In the genomic region with DNA sequence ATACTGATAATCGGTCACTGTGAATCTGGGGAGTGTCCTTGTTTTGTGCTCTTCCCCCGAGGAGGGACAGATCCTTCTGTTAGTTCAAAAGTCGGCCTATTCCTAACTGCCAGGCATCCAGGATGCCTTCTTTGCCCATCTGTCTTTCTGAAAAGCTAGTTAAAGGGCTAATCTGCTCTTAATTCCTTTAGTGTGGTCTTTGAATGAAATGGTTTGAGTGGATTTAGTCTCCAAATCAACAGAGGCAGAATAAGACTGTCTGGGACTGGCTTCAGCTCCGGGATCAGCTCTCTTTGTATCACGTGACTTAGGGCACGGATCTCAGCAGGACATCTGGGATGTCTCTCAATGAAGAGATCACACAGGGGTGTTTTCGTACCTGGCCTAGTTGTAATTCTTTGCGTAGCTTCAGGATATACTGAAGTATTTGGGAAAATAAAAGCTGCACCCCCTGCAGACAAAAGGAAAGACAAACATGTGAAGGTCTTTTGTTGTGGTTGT, we compare ENCODE assay signal across 28 cellular contexts.
"Had no signal": no experiment of that assay in that cellular context is flagged by ENCODE, and none has a peak within 500 bp of the region (broad histone marks: within the 10 kb centered on the region; RNA-seq: fewer than 3 reads in every experiment).

No MANE protein-coding gene starts in this region.

- H3K36me3 Mint-ChIP-seq: activated naive CD8-positive, alpha-beta T cell treated with anti-CD3 and anti-CD28 coated beads, Interleukin-2, amount 10 ng/mL, durations not matched to agents 7 days and 5 days; immature natural killer cell; naive thymus-derived CD4-positive, alpha-beta T cell; stimulated activated effector memory CD8-positive, alpha-beta T cell treated with anti-CD3 and anti-CD28 coated beads, Interleukin-12 subunit alpha, Interleukin-12 subunit beta, amount 100 ng/mL, for 72 hours had no signal

- H3K27ac Mint-ChIP-seq: activated naive CD8-positive, alpha-beta T cell treated with anti-CD3 and anti-CD28 coated beads, Interleukin-2, amount 10 ng/mL, durations not matched to agents 7 days and 5 days; activated T-helper 2 cell treated with anti-CD3 and anti-CD28 coated beads, Interferon-gamma antibody, Interleukin-2, Interleukin-4, amounts not matched to agents 10 μg/mL and 5 μg/mL and 100 μg/mL, durations not matched to agents 14 hours and 24 hours and 36 hours; immature natural killer cell; naive thymus-derived CD4-positive, alpha-beta T cell; stimulated activated effector memory CD8-positive, alpha-beta T cell treated with anti-CD3 and anti-CD28 coated beads, Interleukin-12 subunit alpha, Interleukin-12 subunit beta, amount 100 ng/mL, for 72 hours; stimulated activated naive CD8-positive, alpha-beta T cell treated with anti-CD3 and anti-CD28 coated beads, Interleukin-15, amount 100 ng/mL, for 72 hours; T-helper 2 cell treated with Interferon-gamma antibody and Interleukin-4, amounts not matched to agents 5 μg/mL and 100 μg/mL, for 36 hours had no signal

- H3K27ac ChIP-seq: coronary artery, esophagus muscularis mucosa, hepatocyte, lower lobe of right lung, pancreas, psoas muscle, skin epidermis, suprapubic skin, tibial nerve had no signal

- H3K36me3 ChIP-seq: pancreas, suprapubic skin, tibial nerve had no signal

- H3K9me3 Mint-ChIP-seq: activated naive CD8-positive, alpha-beta T cell treated with anti-CD3 and anti-CD28 coated beads, Interleukin-2, amount 10 ng/mL, durations not matched to agents 7 days and 5 days; activated T-cell treated with anti-CD3 and anti-CD28 coated beads, Interleukin-2, amount 50 U/mL, for 4 hours; activated T-helper 2 cell treated with anti-CD3 and anti-CD28 coated beads, Interferon-gamma antibody, Interleukin-2, Interleukin-4, amounts not matched to agents 10 μg/mL and 5 μg/mL and 100 μg/mL, durations not matched to agents 14 hours and 24 hours and 36 hours; naive thymus-derived CD4-positive, alpha-beta T cell; stimulated activated effector memory CD8-positive, alpha-beta T cell treated with anti-CD3 and anti-CD28 coated beads, Interleukin-12 subunit alpha, Interleukin-12 subunit beta, amount 100 ng/mL, for 72 hours; stimulated activated naive CD8-positive, alpha-beta T cell treated with anti-CD3 and anti-CD28 coated beads, Interleukin-15, amount 100 ng/mL, for 72 hours; T-helper 2 cell treated with Interferon-gamma antibody and Interleukin-4, amounts not matched to agents 5 μg/mL and 100 μg/mL, for 36 hours had no signal

- H3K4me3 Mint-ChIP-seq: activated naive CD8-positive, alpha-beta T cell treated with anti-CD3 and anti-CD28 coated beads, Interleukin-2, amount 10 ng/mL, durations not matched to agents 7 days and 5 days; activated T-cell treated with anti-CD3 and anti-CD28 coated beads, Interleukin-2, amount 50 U/mL, for 4 hours; immature natural killer cell; naive thymus-derived CD4-positive, alpha-beta T cell; stimulated activated effector memory CD8-positive, alpha-beta T cell treated with anti-CD3 and anti-CD28 coated beads, Interleukin-12 subunit alpha, Interleukin-12 subunit beta, amount 100 ng/mL, for 72 hours; stimulated activated naive CD8-positive, alpha-beta T cell treated with anti-CD3 and anti-CD28 coated beads, Interleukin-15, amount 100 ng/mL, for 72 hours; T-helper 2 cell treated with Interferon-gamma antibody and Interleukin-4, amounts not matched to agents 5 μg/mL and 100 μg/mL, for 36 hours had no signal

- H3K4me1 Mint-ChIP-seq: activated naive CD8-positive, alpha-beta T cell treated with anti-CD3 and anti-CD28 coated beads, Interleukin-2, amount 10 ng/mL, durations not matched to agents 7 days and 5 days; immature natural killer cell; stimulated activated effector memory CD8-positive, alpha-beta T cell treated with anti-CD3 and anti-CD28 coated beads, Interleukin-12 subunit alpha, Interleukin-12 subunit beta, amount 100 ng/mL, for 72 hours; stimulated activated naive CD8-positive, alpha-beta T cell treated with anti-CD3 and anti-CD28 coated beads, Interleukin-15, amount 100 ng/mL, for 72 hours had no signal

- H3K9me3 ChIP-seq: esophagus muscularis mucosa, lower lobe of right lung, pancreas, psoas muscle, suprapubic skin, tibial nerve had no signal

- DNase-seq: activated CD4-positive, alpha-beta T cell treated with anti-CD3 and anti-CD28 coated beads, Interleukin-2, amount 50 U/mL, for 4 hours; activated CD8-positive, alpha-beta memory T cell treated with anti-CD3 and anti-CD28 coated beads for 24 hours; activated CD8-positive, alpha-beta memory T cell treated with anti-CD3 and anti-CD28 coated beads, Interleukin-2, amount 50 U/mL, for 4 hours; activated naive CD4-positive, alpha-beta T cell; activated naive CD8-positive, alpha-beta T cell treated with anti-CD3 and anti-CD28 coated beads, Interleukin-2, amount 10 ng/mL, durations not matched to agents 7 days and 5 days; activated T-cell treated with anti-CD3 and anti-CD28 coated beads, Interleukin-2, amount 50 U/mL, for 4 hours; amniotic stem cell; cerebellar nuclear complex; glutamatergic neuron; immature natural killer cell; lower lobe of right lung; naive thymus-derived CD4-positive, alpha-beta T cell; pancreas; psoas muscle; right cardiac atrium; stimulated activated CD4-positive, alpha-beta T cell treated with anti-CD3 and anti-CD28 coated beads, Interleukin-1b, Interleukin-23, amount 100 ng/mL, for 48 hours; stimulated activated naive CD8-positive, alpha-beta T cell treated with anti-CD3 and anti-CD28 coated beads, Interleukin-15, amount 100 ng/mL, for 72 hours had no signal

- ATAC-seq: activated T-cell treated with anti-CD3 and anti-CD28 coated beads, Interleukin-2, amount 50 U/mL, for 4 hours; left lobe of liver; lower lobe of right lung; naive thymus-derived CD4-positive, alpha-beta T cell; pancreas; psoas muscle; right cardiac atrium; stimulated activated effector memory CD8-positive, alpha-beta T cell treated with anti-CD3 and anti-CD28 coated beads, Interleukin-12 subunit alpha, Interleukin-12 subunit beta, amount 100 ng/mL, for 72 hours; stimulated activated naive CD8-positive, alpha-beta T cell treated with anti-CD3 and anti-CD28 coated beads, Interleukin-15, amount 100 ng/mL, for 72 hours had no signal

- FAIRE-seq: frontal cortex, pancreas had no signal
